Comparison of ENCODE assay signal across 6 cellular contexts in genomic region chr1:121131494-121131893, GRCh38. TPM values are rescaled to one million over a fixed set of nuclear protein-coding genes. Genes with fewer than 3 reads are reported as not detected.
A peak's percentile ranks its signal among the peaks of the same experiment; 100 is the strongest.
DNase-seq lines count a peak whose midpoint lies in the region; ATAC-seq and TF ChIP-seq lines count a peak whose summit lies in the region.
"Not testable (repeated sequence)": the region's sequence is repeated elsewhere in the genome, so short reads cannot be mapped to it uniquely, and the experiment has no call there.
"Had no signal": no experiment of that assay in that cellular context is flagged by ENCODE, and none has a peak within 500 bp of the region (broad histone marks: within the 10 kb centered on the region; RNA-seq: fewer than 3 reads in every experiment).

No MANE protein-coding gene starts in this region.

- ATAC-seq in SK-N-SH treated with all-trans-retinoic acid at 6 μM for 48 hours (peak; percentile 35; the same call in 2 of the 3 replicates), Right ventricle myocardium inferior (peak; percentile 31), left lung (peak; percentile 26), sciatic nerve (peak; percentile 68), aorta (ENCODE audit: low FRiP score) (peak; percentile 56)

- no CpG with 5 or more reads among the region's 1 CpG for WGBS in aorta, 2 donors

- DNase-seq in Right ventricle myocardium inferior (ENCODE audit: missing footprints); left lung; sciatic nerve (ENCODE audit: low spot score); aorta: not testable (repeated sequence)

- H3K4me1 ChIP-seq in left lung; aorta (ENCODE audit: control insufficient read depth in 1 of 2, insufficient read depth in 2 of 2, low read length in 2 of 2): not testable (repeated sequence)

- not testable (repeated sequence) for H3K27me3 ChIP-seq in left lung; aorta (ENCODE audit: control insufficient read depth in 1 of 2, insufficient read depth in 2 of 2, low read length in 1 of 2)

- not testable (repeated sequence) for TF ChIP-seq CTCF in left lung (IDR thresholded peaks at IDR 0.05)

- H3K4me3 ChIP-seq in left lung; aorta (ENCODE audit: low read length in 2 of 2): not testable (repeated sequence)

- not testable (repeated sequence) for H3K27ac ChIP-seq in left lung; aorta (ENCODE audit: low read depth in 1 of 2, low read length in 2 of 2)

- H3K9me3 ChIP-seq in left lung; aorta (ENCODE audit: control insufficient read depth, low read length): not testable (repeated sequence)

- H3K36me3 ChIP-seq in left lung; aorta (ENCODE audit: control insufficient read depth in 1 of 2, insufficient read depth in 2 of 2, low read length in 1 of 2): not testable (repeated sequence)

- intact Hi-C loops in Right ventricle myocardium inferior (cut with DNase I); left lung (cut with DNase I); sciatic nerve (cut with DNase I); aorta (cut with DNase I): not testable (repeated sequence)

RNA-seq across cellular contexts. Expression of gene FAM72B, which starts 52.6 kb away (rescaled TPM):
- 0.43 TPM for total RNA-seq in Right ventricle myocardium inferior
- 1 to 10 TPM; 1.1 to 1.4 TPM for total RNA-seq in left lung
- total RNA-seq in sciatic nerve, result 0.89 TPM
- 1 to 10 TPM in 1 of 2 donors, under 1 TPM in 1; 0.78 to 1.1 TPM for total RNA-seq in aorta
- polyA plus RNA-seq in aorta, result under 1 TPM in 1 of 2 donors, not detected in 1; 0.23 TPM
- total RNA-seq: CD4-positive, alpha-beta memory T cell had no signal

RNA-seq across cellular contexts. Expression of gene SRGAP2C, which starts 53.3 kb away (rescaled TPM):
- total RNA-seq in Right ventricle myocardium inferior (14.0 TPM), left lung (10 to 100 TPM; 23.4 to 28.1 TPM), sciatic nerve (69.9 TPM), aorta (10 to 100 TPM; 37.3 to 42.7 TPM)
- 1 to 10 TPM; 4.4 to 6.7 TPM for polyA plus RNA-seq in aorta
